Comparison of ENCODE assay signal across 21 cellular contexts in the genomic region with DNA sequence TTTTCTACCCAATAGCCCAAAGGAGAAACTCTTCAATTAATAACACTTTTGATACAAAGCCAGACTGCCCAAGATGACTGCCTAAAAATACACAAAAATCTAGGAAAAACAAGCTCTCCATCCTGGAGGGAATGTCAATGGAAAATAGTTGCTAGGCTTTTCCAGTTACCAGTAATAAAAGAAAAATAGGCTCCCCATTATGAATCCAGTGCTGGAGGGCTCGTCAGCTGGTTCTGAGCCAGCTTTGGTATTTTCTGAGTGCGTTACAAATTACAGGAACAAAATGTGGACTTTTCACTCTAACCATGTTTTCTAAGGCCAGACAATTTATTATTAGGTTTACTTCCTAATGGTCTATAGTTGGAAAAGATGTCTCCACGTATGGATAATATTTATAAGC.
"Had no signal": no experiment of that assay in that cellular context is flagged by ENCODE, and none has a peak within 500 bp of the region (broad histone marks: within the 10 kb centered on the region; RNA-seq: fewer than 3 reads in every experiment).

No MANE protein-coding gene starts in this region.

- H3K27ac ChIP-seq: epithelial cell of prostate, hepatocyte, neutrophil, pancreas had no signal

- H3K27me3 ChIP-seq: esophagus squamous epithelium, foreskin keratinocyte, hepatocyte, neutrophil, pancreas, tibial nerve had no signal

- H3K36me3 Mint-ChIP-seq: naive thymus-derived CD8-positive, alpha-beta T cell; stimulated activated effector memory CD8-positive, alpha-beta T cell treated with anti-CD3 and anti-CD28 coated beads, Interleukin-12 subunit alpha, Interleukin-12 subunit beta, amount 100 ng/mL, for 72 hours had no signal

- H3K4me1 Mint-ChIP-seq: central memory CD8-positive, alpha-beta T cell; naive thymus-derived CD8-positive, alpha-beta T cell; stimulated activated effector memory CD8-positive, alpha-beta T cell treated with anti-CD3 and anti-CD28 coated beads, Interleukin-12 subunit alpha, Interleukin-12 subunit beta, amount 100 ng/mL, for 72 hours had no signal

- H3K4me3 ChIP-seq: esophagus squamous epithelium, hepatocyte, lung, pancreas, smooth muscle cell, tibial nerve had no signal

- H3K36me3 ChIP-seq: esophagus squamous epithelium, neutrophil, pancreas, tibial nerve had no signal

- DNase-seq: effector memory CD4-positive, alpha-beta T cell; esophagus squamous epithelium; foreskin keratinocyte; head of caudate nucleus; left colon; left ventricle myocardium superior; naive thymus-derived CD8-positive, alpha-beta T cell; pancreas; right cardiac atrium; stimulated activated CD4-positive, alpha-beta T cell treated with anti-CD3 and anti-CD28 coated beads, Interleukin-4, amount 100 ng/mL, for 1 hour; stimulated activated CD8-positive, alpha-beta memory T cell treated with anti-CD3 and anti-CD28 coated beads, Interleukin-4, amount 100 ng/mL, for 48 hours; stimulated activated naive CD8-positive, alpha-beta T cell treated with anti-CD3 and anti-CD28 coated beads, Interleukin-15, Interleukin-2, amounts not matched to agents 100 U/mL and 50 U/mL, for 24 hours had no signal

- H2AFZ ChIP-seq: hepatocyte had no signal

- H3K27ac Mint-ChIP-seq: naive thymus-derived CD8-positive, alpha-beta T cell; progenitor cell of endocrine pancreas; stimulated activated effector memory CD8-positive, alpha-beta T cell treated with anti-CD3 and anti-CD28 coated beads, Interleukin-12 subunit alpha, Interleukin-12 subunit beta, amount 100 ng/mL, for 72 hours had no signal

- H3K4me2 ChIP-seq: hepatocyte, smooth muscle cell had no signal

- ATAC-seq: foreskin keratinocyte; left colon; left ventricle myocardium superior; naive thymus-derived CD8-positive, alpha-beta T cell; pancreas; right cardiac atrium; stimulated activated effector memory CD8-positive, alpha-beta T cell treated with anti-CD3 and anti-CD28 coated beads, Interleukin-12 subunit alpha, Interleukin-12 subunit beta, amount 100 ng/mL, for 72 hours; stimulated activated naive CD8-positive, alpha-beta T cell treated with anti-CD3 and anti-CD28 coated beads, Interleukin-15, Interleukin-2, amounts not matched to agents 100 U/mL and 50 U/mL, for 24 hours had no signal

- H3K4me3 Mint-ChIP-seq: central memory CD8-positive, alpha-beta T cell; naive thymus-derived CD8-positive, alpha-beta T cell; stimulated activated effector memory CD8-positive, alpha-beta T cell treated with anti-CD3 and anti-CD28 coated beads, Interleukin-12 subunit alpha, Interleukin-12 subunit beta, amount 100 ng/mL, for 72 hours had no signal

- H3K27me3 Mint-ChIP-seq: central memory CD8-positive, alpha-beta T cell had no signal

- H3K9me3 ChIP-seq: esophagus squamous epithelium, neutrophil, pancreas, tibial nerve had no signal
